Comparison of ENCODE assay signal across 1 cellular context in genomic region chr10:2611603-2612002, GRCh38.
TF ChIP-seq lines count a peak whose summit lies in the region.

No MANE protein-coding gene starts in this region.

TF ChIP-seq in GM23338, 12 proteins besides CTCF, POLR2A, EP300 and RAD21:
- TF ChIP-seq ZNF462 (CRISPR knock-in tag; IDR thresholded peaks at IDR 0.05) (no peak), REST (IDR thresholded peaks at IDR 0.05; ENCODE audit: unreplicated experiment) (no peak), EZH2 (IDR thresholded peaks at IDR 0.05; ENCODE audit: low read depth, unreplicated experiment) (no peak), POLR2AphosphoS5 (IDR thresholded peaks at IDR 0.05; ENCODE audit: low read depth) (no peak), CREB1 (CRISPR knock-in tag; IDR thresholded peaks at IDR 0.05; ENCODE audit: low read depth) (no peak), ETS1 (IDR thresholded peaks at IDR 0.05) (no peak), EZH2phosphoT487 (IDR thresholded peaks at IDR 0.05; ENCODE audit: unreplicated experiment) (no peak), ZNF114 (CRISPR knock-in tag; IDR thresholded peaks at IDR 0.05) (no peak), JUNB (IDR thresholded peaks at IDR 0.05; ENCODE audit: unreplicated experiment) (no peak), ZNF331 (CRISPR knock-in tag; IDR thresholded peaks at IDR 0.05; ENCODE audit: low read depth) (no peak), NANOG (IDR thresholded peaks at IDR 0.05; ENCODE audit: borderline replicate concordance) (no peak), STAT1 (IDR thresholded peaks at IDR 0.05; ENCODE audit: unreplicated experiment) (no peak)
